In the genomic region with DNA sequence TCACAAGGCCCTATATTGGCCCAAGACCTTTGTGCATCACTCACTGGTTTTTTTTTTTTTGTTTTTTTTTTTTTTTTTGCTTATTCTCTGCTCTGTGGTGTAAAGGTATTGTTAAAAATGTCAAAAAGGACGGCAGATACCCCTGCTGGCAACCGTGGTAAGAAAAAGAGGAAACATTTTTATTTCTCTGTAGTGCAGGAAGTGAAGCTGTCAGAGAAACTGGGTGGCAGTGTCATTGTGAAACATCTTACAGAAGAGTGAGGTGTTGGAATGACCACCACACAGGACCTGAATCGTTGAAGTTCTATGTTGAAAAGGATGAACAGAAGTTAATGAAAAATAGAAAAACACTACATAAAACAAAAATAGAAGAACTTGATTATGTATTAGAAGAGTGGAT, we compare ENCODE assay signal across 10 cellular contexts.
A peak's percentile ranks its signal among the peaks of the same experiment; 100 is the strongest.
DNase-seq lines count a peak whose midpoint lies in the region; ATAC-seq and TF ChIP-seq lines count a peak whose summit lies in the region.
"Had no signal": no experiment of that assay in that cellular context is flagged by ENCODE, and none has a peak within 500 bp of the region (broad histone marks: within the 10 kb centered on the region; RNA-seq: fewer than 3 reads in every experiment).

No MANE protein-coding gene starts in this region.

- no peak overlapping the region for H3K27ac Mint-ChIP-seq in central memory CD8-positive, alpha-beta T cell (ENCODE audit: low read depth)
- H3K27ac Mint-ChIP-seq in CD14-positive monocyte, result no peak overlapping the region
- H3K27ac Mint-ChIP-seq: activated T-helper 2 cell treated with anti-CD3 and anti-CD28 coated beads, Interferon-gamma antibody, Interleukin-2, Interleukin-4, amounts not matched to agents 10 μg/mL and 5 μg/mL and 100 μg/mL, durations not matched to agents 14 hours and 24 hours and 36 hours had no signal

- H3K27me3 Mint-ChIP-seq in central memory CD8-positive, alpha-beta T cell, result no peaks in the 10 kb centered on the region
- H3K27me3 Mint-ChIP-seq in CD14-positive monocyte (ENCODE audit: low read depth in 3 of 3), result no peaks in the 10 kb centered on the region

- H3K4me1 Mint-ChIP-seq in central memory CD8-positive, alpha-beta T cell, result no peaks in the 10 kb centered on the region
- H3K4me1 Mint-ChIP-seq in CD14-positive monocyte, result peaks cover 4% of the 10 kb centered on the region

- ATAC-seq in GM18870 (IDR thresholded peaks at IDR 0.05; ENCODE audit: unreplicated experiment) (peak; percentile 91), GM21529 (IDR thresholded peaks at IDR 0.05; ENCODE audit: unreplicated experiment) (peak; percentile 87), HG03432 (IDR thresholded peaks at IDR 0.05; ENCODE audit: unreplicated experiment) (peak; percentile 97)
- ATAC-seq in central memory CD8-positive, alpha-beta T cell (replicated peaks; ENCODE audit: extremely low read depth, poor library complexity, severe bottlenecking), result peak; percentile 49

- intact Hi-C loops in CD14-positive monocyte (cut with micrococcal nuclease), result no loop called here

- H3K9me3 Mint-ChIP-seq in central memory CD8-positive, alpha-beta T cell, result no peaks in the 10 kb centered on the region
- peaks cover 0 to 3% (median 0%) of the 10 kb centered on the region in 7 donors for H3K9me3 Mint-ChIP-seq in CD14-positive monocyte
- H3K9me3 Mint-ChIP-seq: activated T-helper 2 cell treated with anti-CD3 and anti-CD28 coated beads, Interferon-gamma antibody, Interleukin-2, Interleukin-4, amounts not matched to agents 10 μg/mL and 5 μg/mL and 100 μg/mL, durations not matched to agents 14 hours and 24 hours and 36 hours had no signal

- no peaks in the 10 kb centered on the region for H3K36me3 Mint-ChIP-seq in central memory CD8-positive, alpha-beta T cell (ENCODE audit: insufficient read depth)
- no peaks in the 10 kb centered on the region for H3K36me3 Mint-ChIP-seq in CD14-positive monocyte

- no peak for TF ChIP-seq CTCF in CD14-positive monocyte (IDR thresholded peaks at IDR 0.05)

- DNase-seq in central memory CD8-positive, alpha-beta T cell (ENCODE audit: low spot score in 2 of 2), result no peak
- DNase-seq in CD14-positive monocyte (ENCODE audit: low spot score), result no peak
- no peak for DNase-seq in D341Med (ENCODE audit: low spot score)
- DNase-seq in NCI-H748 treated with DMSO at 0.1 percent for 48 hours (lab: John Stamatoyannopoulos, UW), result no peak
- no peak for DNase-seq in NCI-H1694 (lab: John Stamatoyannopoulos, UW)
- DNase-seq: NCI-H345 had no signal

- H3K4me3 Mint-ChIP-seq in central memory CD8-positive, alpha-beta T cell, result no peak overlapping the region
- H3K4me3 Mint-ChIP-seq in CD14-positive monocyte, result no peak overlapping the region
